Comparison of ENCODE assay signal across 9 cellular contexts in the genomic region with DNA sequence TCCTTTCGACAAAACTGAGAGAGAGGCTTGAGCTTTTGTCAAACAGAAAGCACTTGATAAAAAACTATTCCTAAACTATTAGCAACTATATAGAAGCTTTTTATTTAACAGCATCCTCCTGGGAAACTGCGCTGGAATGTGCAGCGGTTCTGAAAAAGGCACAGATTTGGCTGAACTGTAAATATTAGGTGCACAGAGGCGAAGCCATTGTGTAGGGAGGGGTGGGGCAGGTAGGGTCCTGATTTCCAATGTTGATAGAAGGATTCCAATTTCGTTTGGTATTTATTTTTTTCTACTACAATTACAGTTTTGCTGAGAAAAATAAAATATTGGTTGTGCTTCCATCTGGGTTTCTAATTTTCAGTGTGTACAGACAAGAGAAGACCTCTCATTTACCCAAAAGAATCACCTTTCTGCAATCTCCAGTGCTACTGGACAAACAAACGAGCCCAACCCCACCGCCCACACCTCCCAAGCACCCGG. TPM values are rescaled to one million over a fixed set of nuclear protein-coding genes. Genes with fewer than 3 reads are reported as not detected.
A peak's percentile ranks its signal among the peaks of the same experiment; 100 is the strongest.
DNase-seq lines count a peak whose midpoint lies in the region; ATAC-seq and TF ChIP-seq lines count a peak whose summit lies in the region.
"Had no signal": no experiment of that assay in that cellular context is flagged by ENCODE, and none has a peak within 500 bp of the region (broad histone marks: within the 10 kb centered on the region; RNA-seq: fewer than 3 reads in every experiment).

No MANE protein-coding gene starts in this region.

- peak overlapping the region in 1 of 2 donors; percentile 73 for H3K27ac ChIP-seq in right atrium auricular region
- peak overlapping the region; percentile 82 for H3K27ac ChIP-seq in caudate nucleus (ENCODE audit: low read depth, low read length)
- H3K27ac ChIP-seq in aorta (ENCODE audit: low read depth in 1 of 2, low read length in 2 of 2), result no peak overlapping the region

- H3K9ac ChIP-seq in mucosa of stomach (ENCODE audit: low read length), result peak overlapping the region; percentile 92

- H3K27me3 ChIP-seq in right atrium auricular region (no peaks in the 10 kb centered on the region), mucosa of stomach (ENCODE audit: control insufficient read depth, insufficient read depth, low read length) (no peaks in the 10 kb centered on the region), aorta (ENCODE audit: control insufficient read depth in 1 of 2, insufficient read depth in 2 of 2, low read length in 1 of 2) (no peaks in the 10 kb centered on the region)

- H3K4me3 ChIP-seq in right atrium auricular region, result peak overlapping the region; percentile 72 to 74
- H3K4me3 ChIP-seq in mucosa of stomach (ENCODE audit: low read length), result peak overlapping the region; percentile 57
- peak overlapping the region; percentile 77 to 91 for H3K4me3 ChIP-seq in aorta (ENCODE audit: low read length in 2 of 2)

- no peak for ATAC-seq in left cardiac atrium
- ATAC-seq in aorta (ENCODE audit: low FRiP score), result peak; percentile 14
- no peak for ATAC-seq in HG03442 (IDR thresholded peaks at IDR 0.05; ENCODE audit: unreplicated experiment)

- TF ChIP-seq CTCF in right atrium auricular region (IDR thresholded peaks at IDR 0.05), result no peak

- no peaks in the 10 kb centered on the region for H3K36me3 ChIP-seq in right atrium auricular region
- H3K36me3 ChIP-seq in mucosa of stomach (ENCODE audit: control insufficient read depth, insufficient read depth, low read length), result no peaks in the 10 kb centered on the region
- no peaks in the 10 kb centered on the region for H3K36me3 ChIP-seq in aorta (ENCODE audit: control insufficient read depth in 1 of 2, insufficient read depth in 2 of 2, low read length in 1 of 2)

- no peak for DNase-seq in right atrium auricular region (ENCODE audit: low spot score)
- no peak for DNase-seq in left cardiac atrium
- DNase-seq in caudate nucleus (lab: John Stamatoyannopoulos, UW), result no peak
- DNase-seq in aorta, result no peak
- no peak for DNase-seq in medulla oblongata (ENCODE audit: extremely low spot score)
- DNase-seq in NCI-H2029 (lab: John Stamatoyannopoulos, UW), result no peak
- DNase-seq: effector CD4-positive, alpha-beta T cell had no signal

- intact Hi-C loops in left cardiac atrium (cut with DNase I), result no loop called here
- intact Hi-C loops in aorta (cut with DNase I), result no loop called here

- no peaks in the 10 kb centered on the region for H3K9me3 ChIP-seq in right atrium auricular region
- H3K9me3 ChIP-seq in mucosa of stomach (ENCODE audit: control insufficient read depth, low read length), result no peaks in the 10 kb centered on the region
- H3K9me3 ChIP-seq in aorta (ENCODE audit: control insufficient read depth, low read length), result no peaks in the 10 kb centered on the region

- H3K4me1 ChIP-seq in right atrium auricular region (peaks cover 0 to 8% of the 10 kb centered on the region in 2 donors), mucosa of stomach (ENCODE audit: control insufficient read depth, insufficient read depth, low read length) (peaks cover 24% of the 10 kb centered on the region), aorta (ENCODE audit: control insufficient read depth in 1 of 2, insufficient read depth in 2 of 2, low read length in 2 of 2) (peaks cover 0 to 4% of the 10 kb centered on the region in 2 donors)

- WGBS in aorta, 2 donors, result 38 to 42% methylated on average over 8 of the region's 8 CpGs

RNA-seq across cellular contexts. Expression of a gene that starts 0.7 kb away (rescaled TPM):
- 10 to 100 TPM in 1 of 2 donors, 1 to 10 TPM in 1; 9.6 to 15.5 TPM for total RNA-seq in right atrium auricular region
- 10 to 100 TPM; 10.3 to 11.9 TPM for total RNA-seq in left cardiac atrium
- 10 to 100 TPM; 23.5 to 23.7 TPM for total RNA-seq in aorta
- 10 to 100 TPM in 1 of 2 donors, 1 to 10 TPM in 1; 1.8 to 18.2 TPM for polyA plus RNA-seq in aorta
